Comparison of ENCODE assay signal across 1 cellular context in the genomic region with DNA sequence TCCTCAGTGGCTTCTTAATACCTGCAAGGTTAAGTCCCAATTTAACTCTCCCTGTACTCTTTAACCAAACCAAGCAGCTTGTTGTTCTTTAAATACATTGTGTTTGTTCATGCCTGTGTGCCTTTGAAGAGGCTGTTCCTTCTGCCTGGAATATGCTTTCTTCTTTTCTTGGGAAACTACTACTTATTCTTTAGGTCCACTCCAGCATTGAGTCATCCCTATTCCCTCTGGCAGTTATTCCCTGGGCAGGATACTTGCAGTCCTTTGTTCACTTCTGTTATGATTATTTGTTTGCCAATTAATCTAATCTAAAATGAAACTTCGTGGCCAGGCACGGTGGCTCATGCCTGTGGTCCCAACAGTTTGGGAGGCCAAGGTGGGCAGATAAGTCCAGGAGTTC.
TF ChIP-seq lines count a peak whose summit lies in the region.

No MANE protein-coding gene starts in this region.

TF ChIP-seq in SK-N-SH, 30 proteins besides CTCF, POLR2A, EP300 and RAD21 (continued from another document):
- TF ChIP-seq, protein P1, sequence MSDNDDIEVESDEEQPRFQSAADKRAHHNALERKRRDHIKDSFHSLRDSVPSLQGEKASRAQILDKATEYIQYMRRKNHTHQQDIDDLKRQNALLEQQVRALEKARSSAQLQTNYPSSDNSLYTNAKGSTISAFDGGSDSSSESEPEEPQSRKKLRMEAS (IDR thresholded peaks at IDR 0.05; ENCODE audit: low read depth) = no peak
- TF ChIP-seq FOXJ3 (CRISPR knock-in tag; IDR thresholded peaks at IDR 0.05) = no peak
- TF ChIP-seq FOXM1 (IDR thresholded peaks at IDR 0.05; ENCODE audit: low read depth) = no peak
- TF ChIP-seq PBX3 (IDR thresholded peaks at IDR 0.05) = no peak
- TF ChIP-seq CHD2 (IDR thresholded peaks at IDR 0.05; ENCODE audit: low read length, partially characterized antibody) = no peak
- no peak for TF ChIP-seq SMC3 (IDR thresholded peaks at IDR 0.05; ENCODE audit: low read depth, low read length)
- TF ChIP-seq TAF1 (IDR thresholded peaks at IDR 0.05; ENCODE audit: borderline replicate concordance, low read depth, low read length) = no peak
- no peak for TF ChIP-seq EZH2phosphoT487 (IDR thresholded peaks at IDR 0.05; ENCODE audit: borderline replicate concordance, low read depth)
- no peak for TF ChIP-seq JUND (IDR thresholded peaks at IDR 0.05)
